In genomic region chr2:100071350-100072043, GRCh38 we compare ENCODE assay signal across 20 cellular contexts.
DNase-seq lines count a peak whose midpoint lies in the region; ATAC-seq, FAIRE-seq and TF ChIP-seq lines count a peak whose summit lies in the region.
"Had no signal": no experiment of that assay in that cellular context is flagged by ENCODE, and none has a peak within 500 bp of the region (broad histone marks: within the 10 kb centered on the region; RNA-seq: fewer than 3 reads in every experiment).

No MANE protein-coding gene starts in this region.

- no peaks in the 10 kb centered on the region for H3K36me3 Mint-ChIP-seq in activated CD4-positive, alpha-beta T cell treated with anti-CD3 and anti-CD28 coated beads, Interleukin-2, amount 10 ng/mL, durations not matched to agents 7 days and 5 days (ENCODE audit: low read depth)
- peaks cover 77% of the 10 kb centered on the region for H3K36me3 Mint-ChIP-seq in nephron progenitor cell (ENCODE audit: low read depth)

- no peak overlapping the region for H3K4me3 Mint-ChIP-seq in activated CD4-positive, alpha-beta T cell treated with anti-CD3 and anti-CD28 coated beads, Interleukin-2, amount 10 ng/mL, durations not matched to agents 7 days and 5 days
- no peak overlapping the region for H3K4me3 Mint-ChIP-seq in nephron progenitor cell
- H3K4me3 Mint-ChIP-seq: activated T-helper 17 cell treated with anti-CD3 and anti-CD28 coated beads, Interleukin-2, amount 50 U/mL, for 72 hours; endodermal cell; neural crest cell had no signal

- FAIRE-seq in GM12891 (lab: Jason Lieb, UNC): no peak
- FAIRE-seq: HTR-8/SVneo had no signal

- no peaks in the 10 kb centered on the region for H3K9me3 Mint-ChIP-seq in activated CD4-positive, alpha-beta T cell treated with anti-CD3 and anti-CD28 coated beads, Interleukin-2, amount 10 ng/mL, durations not matched to agents 7 days and 5 days
- no peaks in the 10 kb centered on the region for H3K9me3 Mint-ChIP-seq in nephron progenitor cell
- H3K9me3 Mint-ChIP-seq: activated T-helper 17 cell treated with anti-CD3 and anti-CD28 coated beads, Interleukin-2, amount 50 U/mL, for 72 hours; endodermal cell; neural crest cell had no signal

- H3K4me1 Mint-ChIP-seq in activated CD4-positive, alpha-beta T cell treated with anti-CD3 and anti-CD28 coated beads, Interleukin-2, amount 10 ng/mL, durations not matched to agents 7 days and 5 days: peaks cover 14% of the 10 kb centered on the region
- peaks cover 40% of the 10 kb centered on the region for H3K4me1 Mint-ChIP-seq in nephron progenitor cell
- H3K4me1 Mint-ChIP-seq: activated T-helper 17 cell treated with anti-CD3 and anti-CD28 coated beads, Interleukin-2, amount 50 U/mL, for 72 hours; endodermal cell had no signal

- H3K27ac Mint-ChIP-seq in activated CD4-positive, alpha-beta T cell treated with anti-CD3 and anti-CD28 coated beads, Interleukin-2, amount 10 ng/mL, durations not matched to agents 7 days and 5 days: no peak overlapping the region
- peak overlapping the region; percentile 79 for H3K27ac Mint-ChIP-seq in nephron progenitor cell
- H3K27ac Mint-ChIP-seq: activated T-helper 17 cell treated with anti-CD3 and anti-CD28 coated beads, Interleukin-2, amount 50 U/mL, for 72 hours; endodermal cell had no signal

- peaks cover 9% of the 10 kb centered on the region for H3K27me3 Mint-ChIP-seq in activated CD4-positive, alpha-beta T cell treated with anti-CD3 and anti-CD28 coated beads, Interleukin-2, amount 10 ng/mL, durations not matched to agents 7 days and 5 days
- no peaks in the 10 kb centered on the region for H3K27me3 Mint-ChIP-seq in nephron progenitor cell (ENCODE audit: low read depth, poor library complexity)

- POLR2A ChIA-PET in activated CD4-positive, alpha-beta T cell treated with anti-CD3 and anti-CD28 coated beads, Interleukin-2, amount 10 ng/mL, durations not matched to agents 7 days and 5 days (lab: Charles Lee): no interaction called here

- no peak for TF ChIP-seq POLR2A in GM12891 (IDR thresholded peaks at IDR 0.05; ENCODE audit: low read depth, low read length)

- TF ChIP-seq CTCF in nephron progenitor cell (IDR thresholded peaks at IDR 0.05): no peak

- no peak for ATAC-seq in GM19023 (IDR thresholded peaks at IDR 0.05; ENCODE audit: unreplicated experiment)
- no peak for ATAC-seq in GM18873 (IDR thresholded peaks at IDR 0.05; ENCODE audit: low FRiP score, unreplicated experiment)
- ATAC-seq: activated T-helper 17 cell treated with anti-CD3 and anti-CD28 coated beads, Interleukin-2, amount 50 U/mL, for 72 hours; SK-N-SH treated with all-trans-retinoic acid at 6 μM for 48 hours had no signal

- CTCF ChIA-PET in activated CD4-positive, alpha-beta T cell treated with anti-CD3 and anti-CD28 coated beads, Interleukin-2, amount 10 ng/mL, durations not matched to agents 7 days and 5 days (lab: Charles Lee): no interaction called here

- DNase-seq in activated CD4-positive, alpha-beta T cell treated with anti-CD3 and anti-CD28 coated beads, Interleukin-2, amount 10 ng/mL, durations not matched to agents 7 days and 5 days: peak; percentile 21
- no peak for DNase-seq in activated CD4-positive, alpha-beta T cell treated with anti-CD3 and anti-CD28 coated beads, Interleukin-2, amount 50 U/mL, for 1 hour
- DNase-seq in GM12891 (ENCODE audit: insufficient read length, low spot score) (no peak), SIG-M5 (lab: John Stamatoyannopoulos, UW) (peak; percentile 38), nephron progenitor cell (no peak), H4 (ENCODE audit: low spot score) (no peak)
- DNase-seq: activated CD8-positive, alpha-beta memory T cell treated with anti-CD3 and anti-CD28 coated beads for 24 hours; endodermal cell; islet precursor cell; MM.1S; NCI-H1930; NCI-H526; Peyer's patch; stomach had no signal

TF ChIP-seq in GM12891, 5 proteins besides CTCF, POLR2A, EP300 and RAD21:
- TF ChIP-seq POU2F2 (IDR thresholded peaks at IDR 0.05; ENCODE audit: low read depth, low read length) (no peak), SPI1 (IDR thresholded peaks at IDR 0.05; ENCODE audit: low read depth, low read length) (peak; percentile 42; the same call in 1 of the 2 replicates)

Comparison
In these comparisons a context has a peak if more than half of its experiments do, and no peak if none do; other contexts are left out.
1. DNase-seq: peak in activated CD4-positive, alpha-beta T cell treated with anti-CD3 and anti-CD28 coated beads, Interleukin-2, amount 10 ng/mL, durations not matched to agents 7 days and 5 days (single experiment) and SIG-M5 (single experiment); none in activated CD4-positive, alpha-beta T cell treated with anti-CD3 and anti-CD28 coated beads, Interleukin-2, amount 50 U/mL, for 1 hour (single experiment), GM12891 (single experiment), nephron progenitor cell (single experiment) and H4 (single experiment).